ENCODE assay signal across 1 cellular context in the genomic region with DNA sequence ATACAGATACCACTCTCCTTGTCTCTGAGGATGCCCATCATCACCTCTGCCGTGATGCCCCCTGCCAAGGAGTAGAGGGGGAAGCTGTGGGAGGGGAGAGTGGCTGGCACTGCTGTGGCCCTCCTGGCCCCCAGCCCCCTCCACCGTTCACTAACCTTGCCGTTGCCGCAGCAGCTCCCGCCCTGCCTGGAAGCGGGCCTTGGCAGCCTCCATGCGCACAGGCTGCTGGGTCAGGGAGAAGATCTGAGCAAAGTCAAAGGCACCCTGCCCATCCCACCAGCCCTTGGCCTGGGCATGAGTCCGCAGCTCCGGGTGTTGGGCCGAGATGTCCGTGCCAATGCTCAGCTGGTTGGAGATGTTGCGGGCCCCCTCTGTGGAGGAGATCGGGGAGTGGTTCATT.
TF ChIP-seq lines count a peak whose summit lies in the region.

No MANE protein-coding gene starts in this region.

TF ChIP-seq in SK-N-SH, 30 proteins besides CTCF, POLR2A, EP300 and RAD21:
- TF ChIP-seq, protein P1, sequence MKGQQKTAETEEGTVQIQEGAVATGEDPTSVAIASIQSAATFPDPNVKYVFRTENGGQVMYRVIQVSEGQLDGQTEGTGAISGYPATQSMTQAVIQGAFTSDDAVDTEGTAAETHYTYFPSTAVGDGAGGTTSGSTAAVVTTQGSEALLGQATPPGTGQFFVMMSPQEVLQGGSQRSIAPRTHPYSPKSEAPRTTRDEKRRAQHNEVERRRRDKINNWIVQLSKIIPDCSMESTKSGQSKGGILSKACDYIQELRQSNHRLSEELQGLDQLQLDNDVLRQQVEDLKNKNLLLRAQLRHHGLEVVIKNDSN (IDR thresholded peaks at IDR 0.05; ENCODE audit: borderline replicate concordance, low read depth): no peak
- TF ChIP-seq FOXM1 (IDR thresholded peaks at IDR 0.05; ENCODE audit: low read depth): no peak
- TF ChIP-seq NFIC (IDR thresholded peaks at IDR 0.05; ENCODE audit: borderline replicate concordance): no peak
- TF ChIP-seq TEAD4 (IDR thresholded peaks at IDR 0.05; ENCODE audit: borderline replicate concordance, insufficient read depth): no peak
- no peak for TF ChIP-seq TAF1 (IDR thresholded peaks at IDR 0.05; ENCODE audit: borderline replicate concordance, low read depth, low read length)
- no peak for TF ChIP-seq RXRA (IDR thresholded peaks at IDR 0.05; ENCODE audit: borderline replicate concordance, low read depth)
- TF ChIP-seq EZH2phosphoT487 (IDR thresholded peaks at IDR 0.05; ENCODE audit: borderline replicate concordance, low read depth): no peak
- TF ChIP-seq, protein P2, sequence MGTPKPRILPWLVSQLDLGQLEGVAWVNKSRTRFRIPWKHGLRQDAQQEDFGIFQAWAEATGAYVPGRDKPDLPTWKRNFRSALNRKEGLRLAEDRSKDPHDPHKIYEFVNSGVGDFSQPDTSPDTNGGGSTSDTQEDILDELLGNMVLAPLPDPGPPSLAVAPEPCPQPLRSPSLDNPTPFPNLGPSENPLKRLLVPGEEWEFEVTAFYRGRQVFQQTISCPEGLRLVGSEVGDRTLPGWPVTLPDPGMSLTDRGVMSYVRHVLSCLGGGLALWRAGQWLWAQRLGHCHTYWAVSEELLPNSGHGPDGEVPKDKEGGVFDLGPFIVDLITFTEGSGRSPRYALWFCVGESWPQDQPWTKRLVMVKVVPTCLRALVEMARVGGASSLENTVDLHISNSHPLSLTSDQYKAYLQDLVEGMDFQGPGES (IDR thresholded peaks at IDR 0.05; ENCODE audit: low read depth, low read length): no peak
- TF ChIP-seq POLR2AphosphoS5 (IDR thresholded peaks at IDR 0.05; ENCODE audit: low read depth, low read length): no peak
- no peak for TF ChIP-seq NRF1 (IDR thresholded peaks at IDR 0.05; ENCODE audit: low read depth, low read length)
- TF ChIP-seq, protein P3, sequence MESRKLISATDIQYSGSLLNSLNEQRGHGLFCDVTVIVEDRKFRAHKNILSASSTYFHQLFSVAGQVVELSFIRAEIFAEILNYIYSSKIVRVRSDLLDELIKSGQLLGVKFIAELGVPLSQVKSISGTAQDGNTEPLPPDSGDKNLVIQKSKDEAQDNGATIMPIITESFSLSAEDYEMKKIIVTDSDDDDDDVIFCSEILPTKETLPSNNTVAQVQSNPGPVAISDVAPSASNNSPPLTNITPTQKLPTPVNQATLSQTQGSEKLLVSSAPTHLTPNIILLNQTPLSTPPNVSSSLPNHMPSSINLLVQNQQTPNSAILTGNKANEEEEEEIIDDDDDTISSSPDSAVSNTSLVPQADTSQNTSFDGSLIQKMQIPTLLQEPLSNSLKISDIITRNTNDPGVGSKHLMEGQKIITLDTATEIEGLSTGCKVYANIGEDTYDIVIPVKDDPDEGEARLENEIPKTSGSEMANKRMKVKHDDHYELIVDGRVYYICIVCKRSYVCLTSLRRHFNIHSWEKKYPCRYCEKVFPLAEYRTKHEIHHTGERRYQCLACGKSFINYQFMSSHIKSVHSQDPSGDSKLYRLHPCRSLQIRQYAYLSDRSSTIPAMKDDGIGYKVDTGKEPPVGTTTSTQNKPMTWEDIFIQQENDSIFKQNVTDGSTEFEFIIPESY (IDR thresholded peaks at IDR 0.05; ENCODE audit: borderline replicate concordance, low read depth): no peak
- TF ChIP-seq TCF12 (IDR thresholded peaks at IDR 0.05): no peak
- no peak for TF ChIP-seq CHD2 (IDR thresholded peaks at IDR 0.05; ENCODE audit: low read length, partially characterized antibody)
